Comparison of ENCODE assay signal across 21 cellular contexts in the genomic region with DNA sequence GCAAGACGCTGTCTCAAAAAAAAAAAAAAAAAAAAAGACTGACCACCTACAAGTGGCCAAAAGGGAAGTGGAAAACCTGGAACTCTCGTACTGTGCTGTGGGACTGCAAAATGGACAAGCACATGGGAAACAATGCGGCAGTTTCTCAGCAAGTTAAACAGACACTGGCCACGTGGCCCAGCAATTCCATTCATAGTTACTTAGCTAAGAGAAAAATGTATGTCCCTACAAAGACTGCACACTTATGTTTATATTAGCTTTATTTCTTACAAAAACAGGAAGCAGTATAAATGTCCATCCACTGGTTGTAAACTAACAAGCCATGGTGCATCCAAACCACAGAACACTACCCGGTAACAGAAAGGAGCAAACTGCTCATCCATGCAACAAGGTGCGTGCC. TPM values are rescaled to one million over a fixed set of nuclear protein-coding genes. Genes with fewer than 3 reads are reported as not detected.
DNase-seq lines count a peak whose midpoint lies in the region; ATAC-seq, FAIRE-seq and TF ChIP-seq lines count a peak whose summit lies in the region.
"Had no signal": no experiment of that assay in that cellular context is flagged by ENCODE, and none has a peak within 500 bp of the region (broad histone marks: within the 10 kb centered on the region; RNA-seq: fewer than 3 reads in every experiment).

No MANE protein-coding gene starts in this region.

- no peak for ATAC-seq in natural killer cell
- no peak for ATAC-seq in natural killer cell treated with Interleukin-12 subunit alpha and Interleukin-12 subunit beta and Interleukin-15 and Interleukin-18, amount 100 ng/mL, for 72 hours
- peak in 3 of 4 donors; percentile 22 to 27 (median 22) for ATAC-seq in right lobe of liver
- ATAC-seq in HG03457 (IDR thresholded peaks at IDR 0.05; ENCODE audit: unreplicated experiment): no peak

- H3K23ac ChIP-seq in H1 (ENCODE audit: insufficient read length): no peak overlapping the region

- no peak for FAIRE-seq in H1 (lab: Jason Lieb, UNC)
- FAIRE-seq: urothelium cell line had no signal

- H2AK5ac ChIP-seq in H1 (ENCODE audit: low read depth, low read length): no peak overlapping the region

- H2BK5ac ChIP-seq in H1 (ENCODE audit: low read depth, low read length): peak overlapping the region; percentile 13; the same call in 1 of the 2 replicates

- H2BK120ac ChIP-seq in H1 (replicated peaks; ENCODE audit: low read depth, low read length): no peak overlapping the region

- H3K23me2 ChIP-seq in H1 (ENCODE audit: low read depth, low read length): peaks cover 2% of the 10 kb centered on the region; the same call in 1 of the 2 replicates

- H3K27ac ChIP-seq in H1 (ENCODE audit: low read depth, low read length) (no peak overlapping the region), right lobe of liver (no peak overlapping the region)
- H3K27ac ChIP-seq: breast epithelium, C4-2B, left ventricle myocardium inferior, prostate gland had no signal

- TF ChIP-seq CTCF in natural killer cell (IDR thresholded peaks at IDR 0.05): no peak
- TF ChIP-seq CTCF in H1 (IDR thresholded peaks at IDR 0.05; ENCODE audit: control extremely low read depth in 1 of 3, insufficient read depth in 1 of 3, low read depth in 1 of 3, low read length in 3 of 3): no peak
- no peak for TF ChIP-seq CTCF in right lobe of liver (IDR thresholded peaks at IDR 0.05)

- H3K27me3 Mint-ChIP-seq in natural killer cell (ENCODE audit: low read depth in 2 of 2): no peaks in the 10 kb centered on the region
- H3K27me3 Mint-ChIP-seq in natural killer cell treated with Interleukin-12 subunit alpha and Interleukin-12 subunit beta and Interleukin-15 and Interleukin-18, amount 100 ng/mL, for 72 hours: no peaks in the 10 kb centered on the region
- H3K27me3 Mint-ChIP-seq: activated naive CD8-positive, alpha-beta T cell treated with anti-CD3 and anti-CD28 coated beads for 36 hours; dendritic cell treated with granulocyte-macrophage colony-stimulating factor and Interleukin-4, amounts not matched to agents 40 ng/mL and 50 ng/mL, for 4 days had no signal

- intact Hi-C loops in natural killer cell (cut with micrococcal nuclease): no loop called here
- intact Hi-C loops in right lobe of liver (cut with DNase I): no loop called here

- CTCF ChIA-PET in H1 (lab: Charles Lee; ENCODE audit: partially characterized antibody): interaction anchor here (2.1 kb wide), 1 partner anchor 23 kb away, joined by 8 read pairs; no protein-coding TSS in a partner anchor

- H3K27ac Mint-ChIP-seq in natural killer cell: peak overlapping the region; percentile 4 to 26
- H3K27ac Mint-ChIP-seq in natural killer cell treated with Interleukin-12 subunit alpha and Interleukin-12 subunit beta and Interleukin-15 and Interleukin-18, amount 100 ng/mL, for 72 hours: no peak overlapping the region
- H3K27ac Mint-ChIP-seq: dendritic cell treated with granulocyte-macrophage colony-stimulating factor and Interleukin-4, amounts not matched to agents 40 ng/mL and 50 ng/mL, for 4 days had no signal

- DNase-seq in natural killer cell (no peak), H1 (ENCODE audit: low read depth in 1 of 2, low spot score in 2 of 2) (no peak), right lobe of liver (no peak), LoVo (ENCODE audit: low spot score) (no peak), retina (no peak), NCI-H1417 (lab: John Stamatoyannopoulos, UW) (no peak)
- DNase-seq in natural killer cell treated with Interleukin-12 subunit alpha and Interleukin-12 subunit beta and Interleukin-15 and Interleukin-18, amount 100 ng/mL, for 72 hours (ENCODE audit: low spot score): no peak
- DNase-seq: activated CD4-positive, CD25-positive, alpha-beta regulatory T cell treated with anti-CD3 and anti-CD28 coated beads, Interleukin-2, amount 50 U/mL, for 72 hours; activated naive CD8-positive, alpha-beta T cell treated with anti-CD3 and anti-CD28 coated beads for 36 hours; DMS53; left ventricle myocardium inferior; NCI-H1417 treated with DMSO at 0.1 percent for 48 hours; NCI-H526 treated with DMSO at 0.1 percent for 48 hours; stimulated activated CD4-positive, alpha-beta T cell treated with anti-CD3 and anti-CD28 coated beads, Interleukin-4, amount 100 ng/mL, for 24 hours; T1000 had no signal

- no peak overlapping the region for H3K4me3 Mint-ChIP-seq in natural killer cell
- no peak overlapping the region for H3K4me3 Mint-ChIP-seq in natural killer cell treated with Interleukin-12 subunit alpha and Interleukin-12 subunit beta and Interleukin-15 and Interleukin-18, amount 100 ng/mL, for 72 hours
- H3K4me3 Mint-ChIP-seq: activated naive CD8-positive, alpha-beta T cell treated with anti-CD3 and anti-CD28 coated beads for 36 hours; dendritic cell treated with granulocyte-macrophage colony-stimulating factor and Interleukin-4, amounts not matched to agents 40 ng/mL and 50 ng/mL, for 4 days had no signal

- no peak for TF ChIP-seq RAD21 in H1 (IDR thresholded peaks at IDR 0.05 in 1 of 2, conservative IDR thresholded peaks at IDR 0.05 in 1 of 2; ENCODE audit: low read depth in 2 of 2, low read length in 2 of 2)

- no peak overlapping the region for H3K4me2 ChIP-seq in H1 (ENCODE audit: insufficient read depth in 1 of 2, low read depth in 2 of 2, low read length in 2 of 2)

- H3K56ac ChIP-seq in H1 (replicated peaks; ENCODE audit: insufficient read length, low read depth, low read length): no peak overlapping the region

- H4K20me1 ChIP-seq in H1 (replicated peaks in 1 of 2; ENCODE audit: control insufficient read depth in 1 of 2, insufficient read depth in 2 of 2, low read length in 2 of 2): no peaks in the 10 kb centered on the region

- TF ChIP-seq POLR2A in H1 (IDR thresholded peaks at IDR 0.05; ENCODE audit: control extremely low read depth in 1 of 2, low read depth in 2 of 2, low read length in 2 of 2) (no peak), right lobe of liver (IDR thresholded peaks at IDR 0.05) (no peak)

- 93% methylated on average over 5 of the region's 6 CpGs; no CpG with 5 or more reads in 1 of the 2 experiments for WGBS in H1 (ENCODE audit: extremely low coverage in 1 of 2, insufficient coverage in 1 of 2, insufficient read length in 1 of 2, insufficient replicate concordance in 2 of 2, low coverage in 1 of 2, low lambda C conversion rate in 2 of 2, missing lambda C conversion rate in 1 of 2), 2 experiments
- 65% methylated on average over 4 of the region's 6 CpGs for WGBS in right lobe of liver (ENCODE audit: insufficient coverage, low coverage, low lambda C conversion rate, missing lambda C conversion rate)

- H2BK20ac ChIP-seq in H1 (ENCODE audit: low read length): no peak overlapping the region

- H3K36me3 Mint-ChIP-seq in natural killer cell: no peaks in the 10 kb centered on the region
- H3K36me3 Mint-ChIP-seq in natural killer cell treated with Interleukin-12 subunit alpha and Interleukin-12 subunit beta and Interleukin-15 and Interleukin-18, amount 100 ng/mL, for 72 hours: peaks cover 12% of the 10 kb centered on the region

- H4K8ac ChIP-seq in H1 (ENCODE audit: extremely low read depth, insufficient read depth, low read length): no peak overlapping the region; the same call in 1 of the 2 replicates

- H2BK15ac ChIP-seq in H1 (ENCODE audit: low read length): no peak overlapping the region

- TF ChIP-seq EP300 in H1 (IDR thresholded peaks at IDR 0.05; ENCODE audit: borderline replicate concordance in 1 of 2, low read depth in 2 of 2, low read length in 2 of 2): no peak

- POLR2A ChIA-PET in H1 (lab: Charles Lee; ENCODE audit: partially characterized antibody): interaction anchor here (0.6 to 2.0 kb wide), 3 partner anchors 20 to 106 kb away, joined by 4 to 6 read pairs (median 5); no protein-coding TSS in a partner anchor

- H3K9me3 ChIP-seq in H1 (ENCODE audit: insufficient read depth in 2 of 2, low read depth in 1 of 2, low read length in 1 of 2) (no peaks in the 10 kb centered on the region), right lobe of liver (no peaks in the 10 kb centered on the region)
- H3K9me3 ChIP-seq: breast epithelium, left ventricle myocardium inferior, prostate gland had no signal

- no peak overlapping the region for H2BK12ac ChIP-seq in H1 (ENCODE audit: low read depth, low read length)

- H3K18ac ChIP-seq in H1 (ENCODE audit: extremely low read depth, low read length): no peak overlapping the region

- no peak overlapping the region for H3K14ac ChIP-seq in H1 (ENCODE audit: insufficient read length)

- H3K27me3 ChIP-seq in H1 (replicated peaks in 1 of 4; ENCODE audit: control insufficient read depth in 3 of 4, extremely low read depth in 1 of 4, insufficient read depth in 3 of 4, low read length in 3 of 4) (no peaks in the 10 kb centered on the region), right lobe of liver (no peaks in the 10 kb centered on the region)
- H3K27me3 ChIP-seq: breast epithelium had no signal

- H3K4me1 Mint-ChIP-seq in natural killer cell: peaks cover 17 to 28% of the 10 kb centered on the region in 2 donors
- peaks cover 15 to 28% of the 10 kb centered on the region in 2 donors for H3K4me1 Mint-ChIP-seq in natural killer cell treated with Interleukin-12 subunit alpha and Interleukin-12 subunit beta and Interleukin-15 and Interleukin-18, amount 100 ng/mL, for 72 hours (ENCODE audit: low read depth in 2 of 2)

- H3K4me1 ChIP-seq in H1 (replicated peaks in 1 of 4; ENCODE audit: control insufficient read depth in 3 of 4, insufficient read depth in 4 of 4, low read length in 3 of 4) (no peaks in the 10 kb centered on the region), right lobe of liver (peaks cover 0 to 3% (median 0%) of the 10 kb centered on the region in 4 donors)
- H3K4me1 ChIP-seq: breast epithelium, prostate gland had no signal

- no peak overlapping the region for H4K91ac ChIP-seq in H1 (replicated peaks; ENCODE audit: insufficient read length, low read length)

- H3K4me3 ChIP-seq in H1 (ENCODE audit: extremely low read depth in 1 of 4, insufficient read depth in 2 of 4, low read depth in 3 of 4, low read length in 4 of 4): no peak overlapping the region
- H3K4me3 ChIP-seq in right lobe of liver: no peak overlapping the region
- H3K4me3 ChIP-seq: breast epithelium, left ventricle myocardium inferior, prostate gland had no signal

- no peaks in the 10 kb centered on the region for H3K9me3 Mint-ChIP-seq in natural killer cell
- no peaks in the 10 kb centered on the region for H3K9me3 Mint-ChIP-seq in natural killer cell treated with Interleukin-12 subunit alpha and Interleukin-12 subunit beta and Interleukin-15 and Interleukin-18, amount 100 ng/mL, for 72 hours
- H3K9me3 Mint-ChIP-seq: dendritic cell treated with granulocyte-macrophage colony-stimulating factor and Interleukin-4, amounts not matched to agents 40 ng/mL and 50 ng/mL, for 4 days had no signal

- no peak overlapping the region for H4K5ac ChIP-seq in H1 (ENCODE audit: insufficient read length, low read depth, low read length)

- no peak overlapping the region for H3K9ac ChIP-seq in H1 (replicated peaks in 1 of 4; ENCODE audit: extremely low read depth in 1 of 4, low read depth in 3 of 4, low read length in 3 of 4)

- H3K79me1 ChIP-seq in H1 (ENCODE audit: low read depth, low read length): 0 out of 2 replicates have a peak, but pooled peaks cover 2% of the 10 kb centered on the region

- H2AFZ ChIP-seq in H1 (ENCODE audit: low read length): no peak overlapping the region

- no peak overlapping the region for H3K4ac ChIP-seq in H1 (replicated peaks; ENCODE audit: insufficient read length, low read depth, low read length)

- H3K36me3 ChIP-seq in H1 (ENCODE audit: control insufficient read depth in 2 of 4, insufficient read depth in 4 of 4, low read length in 3 of 4) (peaks cover 0 to 13% (median 3%) of the 10 kb centered on the region in 4 experiments; a peak in 3 of 8 replicates), right lobe of liver (peaks cover 0 to 11% (median 4%) of the 10 kb centered on the region in 4 donors)
- H3K36me3 ChIP-seq: breast epithelium, prostate gland had no signal

- H3K79me2 ChIP-seq in H1 (ENCODE audit: control insufficient read depth in 1 of 2, insufficient read depth in 2 of 2, low read length in 2 of 2): peaks cover 3 to 18% of the 10 kb centered on the region in 2 experiments; a peak in 2 of 4 replicates

RNA-seq across cellular contexts. Expression of gene CHFR, which starts 5.6 kb away (rescaled TPM):
- 100 to 1,000 TPM; 161 to 170 (median 168) TPM for total RNA-seq in natural killer cell
- total RNA-seq in natural killer cell treated with Interleukin-12 subunit alpha and Interleukin-12 subunit beta and Interleukin-15 and Interleukin-18, amount 100 ng/mL, for 72 hours: 100 to 1,000 TPM; 121 to 155 TPM
- total RNA-seq in H1 (2021; fragmentation: NEBNext Ultra II Directional; extraction: Animal tissue kit (Norgen Biotek cat#: 25700)): 44.6 and 45.2 TPM in 2 replicates
- polyA plus RNA-seq in H1 (2011; rRNA removed): 31.4 and 58.8 TPM in 2 replicates
- 46.5 TPM for polyA plus RNA-seq in H1 (2011; cell fraction: cytosol; rRNA removed)
- 107 TPM for polyA plus RNA-seq in H1 (2011; cell fraction: nucleus; rRNA removed)
- 34.1 to 36.9 TPM (median 35.8 TPM) in 4 replicates for polyA plus RNA-seq in H1 (2012, experiment 1 of 2)
- 34.9 TPM for polyA plus RNA-seq in H1 (2012, experiment 2 of 2)
- 26.8 TPM for polyA plus RNA-seq in H1 (2013, experiment 1 of 2)
- polyA plus RNA-seq in H1 (2013, experiment 2 of 2): 25.1 TPM
- polyA minus RNA-seq in H1 (2011; rRNA and poly(A)+ RNA removed): 82.5 and 105 TPM in 2 replicates
- 37.5 TPM for polyA minus RNA-seq in H1 (2011; cell fraction: cytosol; rRNA and poly(A)+ RNA removed)
- polyA minus RNA-seq in H1 (2011; cell fraction: nucleus; rRNA and poly(A)+ RNA removed): 38.0 TPM
- total RNA-seq in right lobe of liver: 10 to 100 TPM; 11.0 to 20.4 (median 13.5) TPM

RNA-seq across cellular contexts. Expression of gene GOLGA3, which starts 53.2 kb away (rescaled TPM):
- total RNA-seq in natural killer cell: 10 to 100 TPM; 39.1 to 54.3 (median 50.9) TPM
- total RNA-seq in natural killer cell treated with Interleukin-12 subunit alpha and Interleukin-12 subunit beta and Interleukin-15 and Interleukin-18, amount 100 ng/mL, for 72 hours: 100 to 1,000 TPM in 1 of 2 donors, 10 to 100 TPM in 1; 69.3 to 118 TPM
- 33.1 and 33.4 TPM in 2 replicates for total RNA-seq in H1 (2021; fragmentation: NEBNext Ultra II Directional; extraction: Animal tissue kit (Norgen Biotek cat#: 25700))
- 6.4 and 8.4 TPM in 2 replicates for polyA plus RNA-seq in H1 (2011; rRNA removed)
- 11.0 TPM for polyA plus RNA-seq in H1 (2011; cell fraction: cytosol; rRNA removed)
- polyA plus RNA-seq in H1 (2011; cell fraction: nucleus; rRNA removed): 16.8 TPM
- polyA plus RNA-seq in H1 (2012, experiment 1 of 2): 11.9 to 16.4 TPM (median 13.1 TPM) in 4 replicates
- 2.6 TPM for polyA plus RNA-seq in H1 (2012, experiment 2 of 2)
- polyA plus RNA-seq in H1 (2013, experiment 1 of 2): 8.2 TPM
- polyA plus RNA-seq in H1 (2013, experiment 2 of 2): 8.1 TPM
- polyA minus RNA-seq in H1 (2011; rRNA and poly(A)+ RNA removed): 21.1 and 21.8 TPM in 2 replicates
- 21.1 TPM for polyA minus RNA-seq in H1 (2011; cell fraction: cytosol; rRNA and poly(A)+ RNA removed)
- polyA minus RNA-seq in H1 (2011; cell fraction: nucleus; rRNA and poly(A)+ RNA removed): 28.4 TPM
- total RNA-seq in right lobe of liver: 10 to 100 TPM; 15.7 to 37.5 (median 22.8) TPM

Comparison
In these comparisons a context has a peak if more than half of its experiments do, and no peak if none do; other contexts are left out.
1. H3K27ac Mint-ChIP-seq: peak in natural killer cell (2 of 2); none in natural killer cell treated with Interleukin-12 subunit alpha and Interleukin-12 subunit beta and Interleukin-15 and Interleukin-18, amount 100 ng/mL, for 72 hours (0 of 2).
2. ATAC-seq: peak in right lobe of liver (3 of 4); none in natural killer cell (0 of 3), natural killer cell treated with Interleukin-12 subunit alpha and Interleukin-12 subunit beta and Interleukin-15 and Interleukin-18, amount 100 ng/mL, for 72 hours (0 of 2) and HG03457 (single experiment).